ENCODE assay signal across 29 cellular contexts in the genomic region with DNA sequence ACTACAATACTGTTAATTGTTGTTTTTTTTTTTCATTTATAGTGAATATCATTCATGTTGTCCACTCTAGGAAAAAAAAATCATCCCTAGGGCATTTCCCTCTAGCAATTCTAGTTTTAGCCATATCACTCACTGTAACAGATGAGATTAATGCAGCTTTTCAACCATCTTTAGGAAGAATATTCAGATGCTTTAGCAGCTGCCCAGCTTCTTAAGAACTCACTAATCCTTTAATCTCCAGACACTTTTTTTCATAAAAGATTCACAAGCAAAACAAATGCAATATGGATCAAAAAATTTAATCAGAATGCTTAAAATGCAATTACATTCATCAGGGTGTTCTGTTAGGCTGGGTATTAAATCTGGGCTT.
"Had no signal": no experiment of that assay in that cellular context is flagged by ENCODE, and none has a peak within 500 bp of the region (broad histone marks: within the 10 kb centered on the region; RNA-seq: fewer than 3 reads in every experiment).

No MANE protein-coding gene starts in this region.

- H3K36me3 ChIP-seq: gastroesophageal sphincter, heart left ventricle, right atrium auricular region, suprapubic skin, transverse colon, upper lobe of right lung, uterus had no signal

- H3K9me3 ChIP-seq: gastroesophageal sphincter, heart left ventricle, mucosa of descending colon, right atrium auricular region, suprapubic skin, transverse colon, upper lobe of right lung, uterus had no signal

- H3K9ac ChIP-seq: parathyroid adenoma had no signal

- H3K27me3 Mint-ChIP-seq: effector memory CD8-positive, alpha-beta T cell; naive B cell; natural killer cell treated with Interleukin-12 subunit alpha and Interleukin-12 subunit beta and Interleukin-15 and Interleukin-18, amount 100 ng/mL, for 72 hours; progenitor cell of endocrine pancreas; stimulated activated naive CD8-positive, alpha-beta T cell treated with anti-CD3 and anti-CD28 coated beads, Interleukin-15, amount 100 ng/mL, for 72 hours had no signal

- DNase-seq: cortex of kidney; effector memory CD8-positive, alpha-beta T cell; foreskin fibroblast; heart left ventricle; kidney; mesenchymal stem cell; mucosa of descending colon; naive B cell; stimulated activated CD4-positive, alpha-beta T cell treated with anti-CD3 and anti-CD28 coated beads, Interleukin-12 subunit alpha, Interleukin-12 subunit beta, amount 100 ng/mL, for 4 hours; stimulated activated CD4-positive, alpha-beta T cell treated with anti-CD3 and anti-CD28 coated beads, Interleukin-1b, Interleukin-23, amount 100 ng/mL, for 48 hours; stimulated activated CD4-positive, alpha-beta T cell treated with anti-CD3 and anti-CD28 coated beads, Interleukin-4, amount 100 ng/mL, for 1 hour; stimulated activated CD8-positive, alpha-beta memory T cell treated with anti-CD3 and anti-CD28 coated beads, Interleukin-4, amount 100 ng/mL, for 48 hours; stimulated activated naive CD4-positive, alpha-beta T cell; stimulated activated naive CD8-positive, alpha-beta T cell treated with anti-CD3 and anti-CD28 coated beads, Interleukin-15, amount 100 ng/mL, for 72 hours; transverse colon; upper lobe of right lung; uterus had no signal

- H3K4me3 ChIP-seq: gastroesophageal sphincter, heart left ventricle, hepatocyte, mucosa of descending colon, right atrium auricular region, smooth muscle cell, suprapubic skin, transverse colon, upper lobe of right lung, uterus had no signal

- H3K4me2 ChIP-seq: hepatocyte, smooth muscle cell had no signal

- H3K36me3 Mint-ChIP-seq: mesothelial cell of epicardium; naive B cell; natural killer cell treated with Interleukin-12 subunit alpha and Interleukin-12 subunit beta and Interleukin-15 and Interleukin-18, amount 100 ng/mL, for 72 hours had no signal

- H3K27me3 ChIP-seq: gastroesophageal sphincter, heart left ventricle, hepatocyte, right atrium auricular region, suprapubic skin, transverse colon, upper lobe of right lung, uterus had no signal

- H3K4me3 Mint-ChIP-seq: effector memory CD8-positive, alpha-beta T cell; mesothelial cell of epicardium; naive B cell; natural killer cell treated with Interleukin-12 subunit alpha and Interleukin-12 subunit beta and Interleukin-15 and Interleukin-18, amount 100 ng/mL, for 72 hours; stimulated activated naive CD8-positive, alpha-beta T cell treated with anti-CD3 and anti-CD28 coated beads, Interleukin-15, amount 100 ng/mL, for 72 hours had no signal

- H3K9me3 Mint-ChIP-seq: mesothelial cell of epicardium; naive B cell; neural crest cell; stimulated activated naive CD8-positive, alpha-beta T cell treated with anti-CD3 and anti-CD28 coated beads, Interleukin-15, amount 100 ng/mL, for 72 hours had no signal

- H3K4me1 ChIP-seq: gastroesophageal sphincter, heart left ventricle, parathyroid adenoma, right atrium auricular region, suprapubic skin, transverse colon, upper lobe of right lung, uterus had no signal

- H3K27ac ChIP-seq: gastroesophageal sphincter, heart left ventricle, hepatocyte, parathyroid adenoma, right atrium auricular region, suprapubic skin, transverse colon, upper lobe of right lung, uterus had no signal

- H3K4me1 Mint-ChIP-seq: naive B cell; stimulated activated naive CD8-positive, alpha-beta T cell treated with anti-CD3 and anti-CD28 coated beads, Interleukin-15, amount 100 ng/mL, for 72 hours had no signal

- H3K79me2 ChIP-seq: hepatocyte, parathyroid adenoma had no signal

- H3K27ac Mint-ChIP-seq: effector memory CD8-positive, alpha-beta T cell; mesothelial cell of epicardium; naive B cell; natural killer cell treated with Interleukin-12 subunit alpha and Interleukin-12 subunit beta and Interleukin-15 and Interleukin-18, amount 100 ng/mL, for 72 hours; progenitor cell of endocrine pancreas; stimulated activated naive CD8-positive, alpha-beta T cell treated with anti-CD3 and anti-CD28 coated beads, Interleukin-15, amount 100 ng/mL, for 72 hours had no signal

- H2AFZ ChIP-seq: hepatocyte, parathyroid adenoma had no signal

- ATAC-seq: effector memory CD8-positive, alpha-beta T cell; gastroesophageal sphincter; heart left ventricle; left lobe of liver; mucosa of descending colon; natural killer cell treated with Interleukin-12 subunit alpha and Interleukin-12 subunit beta and Interleukin-15 and Interleukin-18, amount 100 ng/mL, for 72 hours; sciatic nerve; stimulated activated naive CD8-positive, alpha-beta T cell treated with anti-CD3 and anti-CD28 coated beads, Interleukin-15, amount 100 ng/mL, for 72 hours; upper lobe of right lung had no signal
